ENCODE assay signal across 8 cellular contexts in genomic region chr14:102316746-102317563, GRCh38. TPM values are rescaled to one million over a fixed set of nuclear protein-coding genes. Genes with fewer than 3 reads are reported as not detected.
A peak's percentile ranks its signal among the peaks of the same experiment; 100 is the strongest.
DNase-seq lines count a peak whose midpoint lies in the region; ATAC-seq, FAIRE-seq and TF ChIP-seq lines count a peak whose summit lies in the region.

No MANE protein-coding gene starts in this region.

- H3K4me1 ChIP-seq in HUES48 (ENCODE audit: control insufficient read depth, insufficient read depth, low read length) = peaks cover 14% of the 10 kb centered on the region
- H3K4me1 ChIP-seq in NT2/D1 (ENCODE audit: insufficient read depth, insufficient read length) = no peaks in the 10 kb centered on the region

- H3K9me3 ChIP-seq in HUES48 (ENCODE audit: control insufficient read depth, insufficient read depth, low read length) = no peaks in the 10 kb centered on the region
- no peaks in the 10 kb centered on the region for H3K9me3 ChIP-seq in NT2/D1 (ENCODE audit: insufficient read depth, low read length)

- FAIRE-seq in D721Med (lab: Jason Lieb, UNC) = no peak

- peaks cover 22% of the 10 kb centered on the region for H3K27me3 ChIP-seq in HUES48 (ENCODE audit: control insufficient read depth, insufficient read depth, low read length)
- H3K27me3 ChIP-seq in NT2/D1 (ENCODE audit: insufficient read depth, insufficient read length) = no peaks in the 10 kb centered on the region

- H3K4me3 Mint-ChIP-seq in endothelial cell (ENCODE audit: unreplicated experiment) = peak overlapping the region; percentile 94
- peak overlapping the region; percentile 94 for H3K4me3 Mint-ChIP-seq in mesothelial cell of epicardium

- H3K36me3 ChIP-seq in HUES48 (ENCODE audit: control insufficient read depth, insufficient read depth, low read length) = no peaks in the 10 kb centered on the region
- peaks cover 5% of the 10 kb centered on the region for H3K36me3 ChIP-seq in NT2/D1 (ENCODE audit: insufficient read depth, insufficient read length, low read length)

- H3K4me3 ChIP-seq in HUES48 (ENCODE audit: low read depth, low read length) (peak overlapping the region; percentile 71), NT2/D1 (ENCODE audit: insufficient read length, low read depth) (peak overlapping the region; percentile 29)

- H3K9ac ChIP-seq in HUES48 (ENCODE audit: low read depth, low read length) = peak overlapping the region; percentile 65
- H3K9ac ChIP-seq in NT2/D1 (ENCODE audit: insufficient read length, low read depth) = peak overlapping the region; percentile 59

- TF ChIP-seq CTCF in D721Med (IDR thresholded peaks at IDR 0.05; ENCODE audit: insufficient read depth, missing control alignments) (peak; percentile 60), endothelial cell (IDR thresholded peaks at IDR 0.05; ENCODE audit: unreplicated experiment) (peak; percentile 59), mesothelial cell of epicardium (IDR thresholded peaks at IDR 0.05; ENCODE audit: unreplicated experiment) (peak; percentile 80)

- no peaks in the 10 kb centered on the region for H3K9me3 Mint-ChIP-seq in endothelial cell (ENCODE audit: unreplicated experiment)
- H3K9me3 Mint-ChIP-seq in mesothelial cell of epicardium = no peaks in the 10 kb centered on the region

- peak; percentile 56 for ATAC-seq in GM21447 (IDR thresholded peaks at IDR 0.05; ENCODE audit: unreplicated experiment)

- peak overlapping the region; percentile 95 for H3K27ac Mint-ChIP-seq in endothelial cell (ENCODE audit: unreplicated experiment)
- H3K27ac Mint-ChIP-seq in mesothelial cell of epicardium = peak overlapping the region; percentile 99

- peaks cover 17% of the 10 kb centered on the region for H3K4me1 Mint-ChIP-seq in endothelial cell (ENCODE audit: unreplicated experiment)
- H3K4me1 Mint-ChIP-seq in mesothelial cell of epicardium = peaks cover 43% of the 10 kb centered on the region

- peaks cover 10% of the 10 kb centered on the region for H3K36me3 Mint-ChIP-seq in endothelial cell (ENCODE audit: low read depth, unreplicated experiment)
- no peaks in the 10 kb centered on the region for H3K36me3 Mint-ChIP-seq in mesothelial cell of epicardium

- DNase-seq in D721Med (ENCODE audit: insufficient read length, low spot score) (peak; percentile 59), NT2/D1 (ENCODE audit: low read depth, low spot score) (peak; percentile 80), endothelial cell (ENCODE audit: low spot score) (peak; percentile 96), mesothelial cell of epicardium (ENCODE audit: low spot score in 2 of 2, unreplicated experiment in 2 of 2) (peak; percentile 94 to 100)
- DNase-seq in activated CD8-positive, alpha-beta memory T cell treated with anti-CD3 and anti-CD28 coated beads, Interleukin-2, amount 50 U/mL, for 24 hours (ENCODE audit: extremely low read depth) = peak; percentile 83
- DNase-seq in stimulated activated CD8-positive, alpha-beta memory T cell treated with anti-CD3 and anti-CD28 coated beads, Interleukin-15, amount 100 ng/mL, for 4 hours (ENCODE audit: low read depth in 2 of 2) = peak; percentile 83 to 88

- H3K27me3 Mint-ChIP-seq in endothelial cell (ENCODE audit: unreplicated experiment) (peaks cover 22% of the 10 kb centered on the region), mesothelial cell of epicardium (ENCODE audit: low read depth) (no peaks in the 10 kb centered on the region)

- H3K27ac ChIP-seq in HUES48 (ENCODE audit: low read depth, low read length) = peak overlapping the region; percentile 86

RNA-seq across cellular contexts. Expression of gene ZNF839, which starts 2.6 kb away (rescaled TPM):
- total RNA-seq in endothelial cell (ENCODE audit: unreplicated experiment) (18.5 TPM), mesothelial cell of epicardium (17.0 to 20.1 TPM (median 19.2 TPM) in 3 replicates)

RNA-seq across cellular contexts. Expression of gene MOK, which starts 12.0 kb away (rescaled TPM):
- 5.8 TPM for total RNA-seq in endothelial cell (ENCODE audit: unreplicated experiment)
- total RNA-seq in mesothelial cell of epicardium = 33.7 to 37.2 TPM (median 34.9 TPM) in 3 replicates

RNA-seq across cellular contexts. Expression of gene CINP, which starts 45.7 kb away (rescaled TPM):
- 26.1 TPM for total RNA-seq in endothelial cell (ENCODE audit: unreplicated experiment)
- total RNA-seq in mesothelial cell of epicardium = 24.3 to 28.5 TPM (median 26.8 TPM) in 3 replicates

RNA-seq across cellular contexts. Expression of gene TECPR2, which starts 45.8 kb away (rescaled TPM):
- 28.9 TPM for total RNA-seq in endothelial cell (ENCODE audit: unreplicated experiment)
- total RNA-seq in mesothelial cell of epicardium = 29.8 to 35.0 TPM (median 30.0 TPM) in 3 replicates

Comparison
In these comparisons a context has a peak if more than half of its experiments do, and no peak if none do; other contexts are left out.
1. Peak in every context shown above with its lines: DNase-seq, ATAC-seq, H3K4me3 ChIP-seq and H3K27ac ChIP-seq.